In the genomic region with DNA sequence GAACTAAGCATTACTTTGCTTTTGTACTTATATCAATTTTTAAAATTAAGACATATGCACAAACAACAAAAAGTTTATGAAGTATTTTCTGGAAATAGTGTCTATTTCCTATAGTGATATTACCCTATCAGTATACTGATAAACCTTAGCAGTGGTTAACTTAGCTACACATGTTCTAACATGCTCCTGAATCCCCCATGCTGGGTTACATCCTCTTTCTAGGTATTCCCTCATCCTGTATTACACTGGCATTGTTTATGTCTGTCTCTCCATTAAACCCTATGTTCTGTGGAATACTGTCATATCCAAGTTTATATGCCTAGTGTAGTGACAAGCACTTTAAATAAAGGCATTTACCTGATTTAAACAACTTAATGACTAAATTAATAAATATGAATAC, we compare ENCODE assay signal across 19 cellular contexts. TPM values are rescaled to one million over a fixed set of nuclear protein-coding genes. Genes with fewer than 3 reads are reported as not detected.
DNase-seq lines count a peak whose midpoint lies in the region; ATAC-seq, FAIRE-seq and TF ChIP-seq lines count a peak whose summit lies in the region.
"Had no signal": no experiment of that assay in that cellular context is flagged by ENCODE, and none has a peak within 500 bp of the region (broad histone marks: within the 10 kb centered on the region; RNA-seq: fewer than 3 reads in every experiment).

No MANE protein-coding gene starts in this region.

- H3K79me2 ChIP-seq in mammary epithelial cell (ENCODE audit: insufficient read depth, low read length): peaks cover 32% of the 10 kb centered on the region

- H3K4me3 ChIP-seq in mammary epithelial cell (replicated peaks in 1 of 3; ENCODE audit: insufficient read depth in 1 of 3, low read depth in 2 of 3, low read length in 3 of 3) (no peak overlapping the region), breast epithelium (no peak overlapping the region), bronchial epithelial cell (ENCODE audit: low read depth, low read length) (no peak overlapping the region), lower lobe of right lung (no peak overlapping the region)
- H3K4me3 ChIP-seq: K562 had no signal

- DNase-seq in mammary epithelial cell (no peak), breast epithelium (ENCODE audit: low spot score in 2 of 2) (no peak), NCI-H748 (lab: John Stamatoyannopoulos, UW; ENCODE audit: unreplicated experiment) (peak; percentile 47), bronchial epithelial cell (ENCODE audit: low read depth) (peak; percentile 69), lower lobe of right lung (no peak), GM19238 (ENCODE audit: insufficient read length, low spot score) (no peak)
- DNase-seq: 8988T; CD8-positive, alpha-beta memory T cell; NCI-H1105 treated with DMSO at 0.1 percent for 48 hours; NCI-H187; NCI-H2107; NCI-H524 treated with DMSO at 0.1 percent for 48 hours; PC-9 had no signal

- no peak for ATAC-seq in HG03196 (IDR thresholded peaks at IDR 0.05; ENCODE audit: unreplicated experiment)
- no peak for ATAC-seq in lower lobe of right lung
- no peak for ATAC-seq in HG03460 (IDR thresholded peaks at IDR 0.05; ENCODE audit: unreplicated experiment)
- ATAC-seq: K562 had no signal

- no TSS peak for BruUV-seq in mammary epithelial cell (replicated peaks; lab: Mats Ljungman, UMichigan)

- intact Hi-C loops in mammary epithelial cell (cut with micrococcal nuclease): loop anchor here (5.0 kb wide), 1 partner anchor 204 kb away; a partner anchor contains a TSS
- intact Hi-C loops in breast epithelium (cut with DNase I; ENCODE audit: low total_unique reads): no loop called here
- intact Hi-C loops in lower lobe of right lung (cut with DNase I): no loop called here

- TF ChIP-seq POLR2A in breast epithelium (IDR thresholded peaks at IDR 0.05): no peak

- no peak overlapping the region for H2AFZ ChIP-seq in mammary epithelial cell (ENCODE audit: low read depth, low read length)
- H2AFZ ChIP-seq: PC-9 had no signal

- H3K27me3 ChIP-seq in mammary epithelial cell (ENCODE audit: insufficient read depth, low read length) (no peaks in the 10 kb centered on the region), breast epithelium (no peaks in the 10 kb centered on the region), bronchial epithelial cell (ENCODE audit: control insufficient read depth, insufficient read depth, low read length) (no peaks in the 10 kb centered on the region), lower lobe of right lung (ENCODE audit: low read depth) (no peaks in the 10 kb centered on the region)
- H3K27me3 ChIP-seq: SJCRH30 had no signal

- CTCF ChIA-PET in mammary epithelial cell (lab: Charles Lee; ENCODE audit: low non-redundant PET): no interaction called here

- H3K9ac ChIP-seq in mammary epithelial cell (ENCODE audit: insufficient read depth, low read length): no peak overlapping the region

- FAIRE-seq in bronchial epithelial cell (lab: Jason Lieb, UNC): no peak
- FAIRE-seq: H1 had no signal

- H4K20me1 ChIP-seq in mammary epithelial cell (ENCODE audit: insufficient read depth, low read length): no peaks in the 10 kb centered on the region

- in situ Hi-C loops in mammary epithelial cell (cut with MboI; ENCODE audit: low sequenced_read_pairs in 2 of 2): no loop called here

- peak overlapping the region; percentile 97 for H3K4me2 ChIP-seq in mammary epithelial cell (ENCODE audit: insufficient read depth, low read depth, low read length)

- H3K9me3 ChIP-seq in mammary epithelial cell (replicated peaks; ENCODE audit: insufficient read depth, low read length) (no peaks in the 10 kb centered on the region), breast epithelium (no peaks in the 10 kb centered on the region), lower lobe of right lung (no peaks in the 10 kb centered on the region)
- H3K9me3 ChIP-seq: SJCRH30 had no signal

- peaks cover 52% of the 10 kb centered on the region for H3K4me1 ChIP-seq in mammary epithelial cell (ENCODE audit: insufficient read depth, low read length)
- H3K4me1 ChIP-seq in breast epithelium: peaks cover 0 to 6% of the 10 kb centered on the region in 2 donors
- H3K4me1 ChIP-seq in lower lobe of right lung: peaks cover 20% of the 10 kb centered on the region

- no peak for TF ChIP-seq CTCF in mammary epithelial cell (conservative IDR thresholded peaks at IDR 0.05 in 1 of 2, IDR thresholded peaks at IDR 0.05 in 1 of 2; ENCODE audit: extremely low read depth in 1 of 2, insufficient read depth in 1 of 2, low read depth in 1 of 2, low read length in 2 of 2)
- no peak for TF ChIP-seq CTCF in breast epithelium (IDR thresholded peaks at IDR 0.05)
- TF ChIP-seq CTCF in bronchial epithelial cell (IDR thresholded peaks at IDR 0.05; ENCODE audit: insufficient read depth, low read length, severe bottlenecking): no peak
- no peak for TF ChIP-seq CTCF in lower lobe of right lung (IDR thresholded peaks at IDR 0.05)

- H3K27ac ChIP-seq in mammary epithelial cell (ENCODE audit: insufficient read depth, low read depth, low read length) (no peak overlapping the region), breast epithelium (no peak overlapping the region), lower lobe of right lung (no peak overlapping the region)
- H3K27ac ChIP-seq: PC-9, RWPE1 had no signal

- dilution Hi-C loops in mammary epithelial cell (cut with HindIII; ENCODE audit: low sequenced_read_pairs): no loop called here

- H3K36me3 ChIP-seq in mammary epithelial cell (ENCODE audit: insufficient read depth, low read length) (no peaks in the 10 kb centered on the region), breast epithelium (no peaks in the 10 kb centered on the region), bronchial epithelial cell (ENCODE audit: control insufficient read depth, insufficient read depth, low read length) (no peaks in the 10 kb centered on the region), lower lobe of right lung (no peaks in the 10 kb centered on the region)

RNA-seq across cellular contexts. Expression of a gene that starts 1.8 kb away (rescaled TPM):
- total RNA-seq in mammary epithelial cell: 100 to 1,000 TPM; 104 to 126 TPM
- 96.7 TPM for polyA plus RNA-seq in mammary epithelial cell
- polyA minus RNA-seq in mammary epithelial cell: 272 TPM
- total RNA-seq in breast epithelium: 10 to 100 TPM; 46.1 to 79.6 (median 49.2) TPM
- 78.7 and 90.5 TPM in 2 replicates for total RNA-seq in bronchial epithelial cell
- 65.3 TPM for total RNA-seq in lower lobe of right lung

Comparison
In these comparisons a context has a peak if more than half of its experiments do, and no peak if none do; other contexts are left out.
1. DNase-seq: peak in NCI-H748 (single experiment) and bronchial epithelial cell (single experiment); none in mammary epithelial cell (single experiment), breast epithelium (0 of 2), lower lobe of right lung (single experiment) and GM19238 (single experiment).